ENCODE assay signal across 1 cellular context in genomic region chr4:173370477-173371291, GRCh38.
A peak's percentile ranks its signal among the peaks of the same experiment; 100 is the strongest.
TF ChIP-seq lines count a peak whose summit lies in the region.

A gene with protein sequence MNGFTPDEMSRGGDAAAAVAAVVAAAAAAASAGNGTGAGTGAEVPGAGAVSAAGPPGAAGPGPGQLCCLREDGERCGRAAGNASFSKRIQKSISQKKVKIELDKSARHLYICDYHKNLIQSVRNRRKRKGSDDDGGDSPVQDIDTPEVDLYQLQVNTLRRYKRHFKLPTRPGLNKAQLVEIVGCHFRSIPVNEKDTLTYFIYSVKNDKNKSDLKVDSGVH (plus strand): TSS chr4:173370954. CDS start chr4:173371183, 229 bp downstream.

TF ChIP-seq in HEK293, 187 proteins besides CTCF, POLR2A, EP300 and RAD21 (continued from another document and continues in another):
- TF ChIP-seq ZNF658 (tag by site-specific recombination; IDR thresholded peaks at IDR 0.05), result no peak
- TF ChIP-seq ZNF335 (tag by site-specific recombination; conservative IDR thresholded peaks at IDR 0.05), result peak; percentile 89
- no peak for TF ChIP-seq ZNF513 (tag by site-specific recombination; IDR thresholded peaks at IDR 0.05)
- TF ChIP-seq IKZF3 (tag by site-specific recombination; IDR thresholded peaks at IDR 0.05), result peak; percentile 68
- TF ChIP-seq, protein P1, sequence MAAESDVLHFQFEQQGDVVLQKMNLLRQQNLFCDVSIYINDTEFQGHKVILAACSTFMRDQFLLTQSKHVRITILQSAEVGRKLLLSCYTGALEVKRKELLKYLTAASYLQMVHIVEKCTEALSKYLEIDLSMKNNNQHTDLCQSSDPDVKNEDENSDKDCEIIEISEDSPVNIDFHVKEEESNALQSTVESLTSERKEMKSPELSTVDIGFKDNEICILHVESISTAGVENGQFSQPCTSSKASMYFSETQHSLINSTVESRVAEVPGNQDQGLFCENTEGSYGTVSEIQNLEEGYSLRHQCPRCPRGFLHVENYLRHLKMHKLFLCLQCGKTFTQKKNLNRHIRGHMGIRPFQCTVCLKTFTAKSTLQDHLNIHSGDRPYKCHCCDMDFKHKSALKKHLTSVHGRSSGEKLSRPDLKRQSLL (tag by site-specific recombination; IDR thresholded peaks at IDR 0.05), result peak; percentile 47; the same call in 1 of the 2 replicates
- TF ChIP-seq SP2 (tag by site-specific recombination; IDR thresholded peaks at IDR 0.05), result peak; percentile 71
- TF ChIP-seq ZNF596 (tag by site-specific recombination; IDR thresholded peaks at IDR 0.05), result no peak; the same call in 1 of the 2 replicates
- no peak for TF ChIP-seq ZNF146 (tag by site-specific recombination; IDR thresholded peaks at IDR 0.05)
- TF ChIP-seq EGR2 (tag by site-specific recombination; IDR thresholded peaks at IDR 0.05; ENCODE audit: low read depth), result peak; percentile 23; the same call in 1 of the 2 replicates
- no peak for TF ChIP-seq ZNF510 (tag by site-specific recombination; IDR thresholded peaks at IDR 0.05; ENCODE audit: insufficient replicate concordance)
- TF ChIP-seq ZNF843 (tag by site-specific recombination; IDR thresholded peaks at IDR 0.05), result peak; percentile 24; the same call in 1 of the 2 replicates
- TF ChIP-seq ZNF433 (tag by site-specific recombination; IDR thresholded peaks at IDR 0.05; ENCODE audit: low read depth), result no peak
- TF ChIP-seq ZFP37 (tag by site-specific recombination; IDR thresholded peaks at IDR 0.05), result 0 out of 2 replicates have a peak, but pooled peaks have one; percentile 34
- TF ChIP-seq MZF1 (tag by site-specific recombination; IDR thresholded peaks at IDR 0.05; ENCODE audit: borderline replicate concordance), result peak; percentile 48; the same call in 1 of the 2 replicates
- TF ChIP-seq ZNF239 (tag by site-specific recombination; IDR thresholded peaks at IDR 0.05), result no peak
- peak; percentile 78 for TF ChIP-seq ZBTB17 (tag by site-specific recombination; IDR thresholded peaks at IDR 0.05)
- TF ChIP-seq ZFHX2 (tag by site-specific recombination; conservative IDR thresholded peaks at IDR 0.05), result peak; percentile 58; the same call in 1 of the 2 replicates
- TF ChIP-seq ZNF549 (tag by site-specific recombination; IDR thresholded peaks at IDR 0.05), result no peak
- TF ChIP-seq ZNF518A (tag by site-specific recombination; conservative IDR thresholded peaks at IDR 0.05; ENCODE audit: low read depth), result no peak
- TF ChIP-seq KLF10 (tag by site-specific recombination; IDR thresholded peaks at IDR 0.05), result peak; percentile 84; the same call in 1 of the 2 replicates
- TF ChIP-seq ZNF324 (tag by site-specific recombination; IDR thresholded peaks at IDR 0.05), result 0 out of 2 replicates have a peak, but pooled peaks have one; percentile 9
- no peak for TF ChIP-seq WT1 (tag by site-specific recombination; IDR thresholded peaks at IDR 0.05)
- TF ChIP-seq, protein P2, sequence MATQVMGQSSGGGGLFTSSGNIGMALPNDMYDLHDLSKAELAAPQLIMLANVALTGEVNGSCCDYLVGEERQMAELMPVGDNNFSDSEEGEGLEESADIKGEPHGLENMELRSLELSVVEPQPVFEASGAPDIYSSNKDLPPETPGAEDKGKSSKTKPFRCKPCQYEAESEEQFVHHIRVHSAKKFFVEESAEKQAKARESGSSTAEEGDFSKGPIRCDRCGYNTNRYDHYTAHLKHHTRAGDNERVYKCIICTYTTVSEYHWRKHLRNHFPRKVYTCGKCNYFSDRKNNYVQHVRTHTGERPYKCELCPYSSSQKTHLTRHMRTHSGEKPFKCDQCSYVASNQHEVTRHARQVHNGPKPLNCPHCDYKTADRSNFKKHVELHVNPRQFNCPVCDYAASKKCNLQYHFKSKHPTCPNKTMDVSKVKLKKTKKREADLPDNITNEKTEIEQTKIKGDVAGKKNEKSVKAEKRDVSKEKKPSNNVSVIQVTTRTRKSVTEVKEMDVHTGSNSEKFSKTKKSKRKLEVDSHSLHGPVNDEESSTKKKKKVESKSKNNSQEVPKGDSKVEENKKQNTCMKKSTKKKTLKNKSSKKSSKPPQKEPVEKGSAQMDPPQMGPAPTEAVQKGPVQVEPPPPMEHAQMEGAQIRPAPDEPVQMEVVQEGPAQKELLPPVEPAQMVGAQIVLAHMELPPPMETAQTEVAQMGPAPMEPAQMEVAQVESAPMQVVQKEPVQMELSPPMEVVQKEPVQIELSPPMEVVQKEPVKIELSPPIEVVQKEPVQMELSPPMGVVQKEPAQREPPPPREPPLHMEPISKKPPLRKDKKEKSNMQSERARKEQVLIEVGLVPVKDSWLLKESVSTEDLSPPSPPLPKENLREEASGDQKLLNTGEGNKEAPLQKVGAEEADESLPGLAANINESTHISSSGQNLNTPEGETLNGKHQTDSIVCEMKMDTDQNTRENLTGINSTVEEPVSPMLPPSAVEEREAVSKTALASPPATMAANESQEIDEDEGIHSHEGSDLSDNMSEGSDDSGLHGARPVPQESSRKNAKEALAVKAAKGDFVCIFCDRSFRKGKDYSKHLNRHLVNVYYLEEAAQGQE (tag by site-specific recombination; IDR thresholded peaks at IDR 0.05), result peak; percentile 92
- peak; percentile 70 for TF ChIP-seq ZNF341 (tag by site-specific recombination; IDR thresholded peaks at IDR 0.05; ENCODE audit: low read depth)
- no peak for TF ChIP-seq ZNF660 (tag by site-specific recombination; IDR thresholded peaks at IDR 0.05)
- TF ChIP-seq, protein P3, sequence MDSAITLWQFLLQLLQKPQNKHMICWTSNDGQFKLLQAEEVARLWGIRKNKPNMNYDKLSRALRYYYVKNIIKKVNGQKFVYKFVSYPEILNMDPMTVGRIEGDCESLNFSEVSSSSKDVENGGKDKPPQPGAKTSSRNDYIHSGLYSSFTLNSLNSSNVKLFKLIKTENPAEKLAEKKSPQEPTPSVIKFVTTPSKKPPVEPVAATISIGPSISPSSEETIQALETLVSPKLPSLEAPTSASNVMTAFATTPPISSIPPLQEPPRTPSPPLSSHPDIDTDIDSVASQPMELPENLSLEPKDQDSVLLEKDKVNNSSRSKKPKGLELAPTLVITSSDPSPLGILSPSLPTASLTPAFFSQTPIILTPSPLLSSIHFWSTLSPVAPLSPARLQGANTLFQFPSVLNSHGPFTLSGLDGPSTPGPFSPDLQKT (IDR thresholded peaks at IDR 0.05; ENCODE audit: borderline replicate concordance, low read depth, low read length), result no peak
- TF ChIP-seq ZNF76 (tag by site-specific recombination; IDR thresholded peaks at IDR 0.05; ENCODE audit: borderline replicate concordance, low read depth), result peak; percentile 92
- TF ChIP-seq, protein P4, sequence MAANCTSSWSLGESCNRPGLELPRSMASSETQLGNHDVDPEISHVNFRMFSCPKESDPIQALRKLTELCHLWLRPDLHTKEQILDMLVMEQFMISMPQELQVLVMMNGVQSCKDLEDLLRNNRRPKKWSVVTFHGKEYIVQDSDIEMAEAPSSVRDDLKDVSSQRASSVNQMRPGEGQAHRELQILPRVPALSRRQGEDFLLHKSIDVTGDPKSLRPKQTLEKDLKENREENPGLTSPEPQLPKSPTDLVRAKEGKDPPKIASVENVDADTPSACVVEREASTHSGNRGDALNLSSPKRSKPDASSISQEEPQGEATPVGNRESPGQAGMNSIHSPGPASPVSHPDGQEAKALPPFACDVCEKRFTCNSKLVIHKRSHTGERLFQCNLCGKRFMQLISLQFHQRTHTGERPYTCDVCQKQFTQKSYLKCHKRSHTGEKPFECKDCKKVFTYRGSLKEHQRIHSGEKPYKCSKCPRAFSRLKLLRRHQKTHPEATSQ (tag by site-specific recombination; IDR thresholded peaks at IDR 0.05), result peak; percentile 72; the same call in 1 of the 2 replicates
- TF ChIP-seq ZBTB20 (tag by site-specific recombination; IDR thresholded peaks at IDR 0.05), result peak; percentile 66
- no peak for TF ChIP-seq ZNF184 (tag by site-specific recombination; IDR thresholded peaks at IDR 0.05)
- no peak for TF ChIP-seq ZNF664 (tag by site-specific recombination; IDR thresholded peaks at IDR 0.05)
- TF ChIP-seq SP3 (tag by site-specific recombination; IDR thresholded peaks at IDR 0.05), result peak; percentile 91
- TF ChIP-seq ZNF157 (tag by site-specific recombination; IDR thresholded peaks at IDR 0.05), result no peak
- no peak for TF ChIP-seq PATZ1 (tag by site-specific recombination; IDR thresholded peaks at IDR 0.05)
- TF ChIP-seq SETDB1 (IDR thresholded peaks at IDR 0.05; ENCODE audit: insufficient read length, low read length), result no peak
- TF ChIP-seq, protein P5, sequence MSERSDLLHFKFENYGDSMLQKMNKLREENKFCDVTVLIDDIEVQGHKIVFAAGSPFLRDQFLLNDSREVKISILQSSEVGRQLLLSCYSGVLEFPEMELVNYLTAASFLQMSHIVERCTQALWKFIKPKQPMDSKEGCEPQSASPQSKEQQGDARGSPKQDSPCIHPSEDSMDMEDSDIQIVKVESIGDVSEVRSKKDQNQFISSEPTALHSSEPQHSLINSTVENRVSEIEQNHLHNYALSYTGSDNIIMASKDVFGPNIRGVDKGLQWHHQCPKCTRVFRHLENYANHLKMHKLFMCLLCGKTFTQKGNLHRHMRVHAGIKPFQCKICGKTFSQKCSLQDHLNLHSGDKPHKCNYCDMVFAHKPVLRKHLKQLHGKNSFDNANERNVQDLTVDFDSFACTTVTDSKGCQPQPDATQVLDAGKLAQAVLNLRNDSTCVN (tag by site-specific recombination; optimal IDR thresholded peaks at IDR 0.05), result peak; percentile 86
- TF ChIP-seq ZNF18 (tag by site-specific recombination; IDR thresholded peaks at IDR 0.05), result no peak
- no peak for TF ChIP-seq ZNF114 (tag by site-specific recombination; IDR thresholded peaks at IDR 0.05)
